In genomic region chr7:103748680-103749079, GRCh38 we compare ENCODE assay signal across 29 cellular contexts.
"Had no signal": no experiment of that assay in that cellular context is flagged by ENCODE, and none has a peak within 500 bp of the region (broad histone marks: within the 10 kb centered on the region; RNA-seq: fewer than 3 reads in every experiment).

No MANE protein-coding gene starts in this region.

- H3K9me3 Mint-ChIP-seq: stimulated activated effector memory CD8-positive, alpha-beta T cell treated with anti-CD3 and anti-CD28 coated beads, Interleukin-12 subunit alpha, Interleukin-12 subunit beta, amount 100 ng/mL, for 72 hours; stimulated activated memory B cell treated with anti-CD40 and anti-IgM and Interleukin-4, amounts not matched to agents 10 μg/mL and 1 μg/mL and 100 μg/mL, for 72 hours; stimulated activated naive B cell treated with anti-CD40 and anti-IgM and Interleukin-4, amounts not matched to agents 10 μg/mL and 1 μg/mL and 100 μg/mL, for 72 hours; stimulated activated naive CD8-positive, alpha-beta T cell treated with anti-CD3 and anti-CD28 coated beads, Interleukin-15, amount 100 ng/mL, for 72 hours; stimulated activated naive CD8-positive, alpha-beta T cell treated with anti-CD3 and anti-CD28 coated beads, Interleukin-15, Interleukin-2, amounts not matched to agents 100 ng/mL and 50 ng/mL, for 24 hours; type B pancreatic cell had no signal

- H3K27ac Mint-ChIP-seq: stimulated activated effector memory CD8-positive, alpha-beta T cell treated with anti-CD3 and anti-CD28 coated beads, Interleukin-12 subunit alpha, Interleukin-12 subunit beta, amount 100 ng/mL, for 72 hours; stimulated activated memory B cell treated with anti-CD40 and anti-IgM and Interleukin-4, amounts not matched to agents 10 μg/mL and 1 μg/mL and 100 μg/mL, for 72 hours; stimulated activated naive B cell treated with anti-CD40 and anti-IgM and Interleukin-4, amounts not matched to agents 10 μg/mL and 1 μg/mL and 100 μg/mL, for 72 hours; stimulated activated naive CD8-positive, alpha-beta T cell treated with anti-CD3 and anti-CD28 coated beads, Interleukin-15, amount 100 ng/mL, for 72 hours; stimulated activated naive CD8-positive, alpha-beta T cell treated with anti-CD3 and anti-CD28 coated beads, Interleukin-15, Interleukin-2, amounts not matched to agents 100 ng/mL and 50 ng/mL, for 24 hours; type B pancreatic cell had no signal

- H3K9me3 ChIP-seq: stomach, suprapubic skin, testis, thoracic aorta, thyroid gland, tibial artery, tibial nerve, transverse colon, upper lobe of left lung, upper lobe of right lung, uterus, vagina had no signal

- H3K27me3 Mint-ChIP-seq: stimulated activated memory B cell treated with anti-CD40 and anti-IgM and Interleukin-4, amounts not matched to agents 10 μg/mL and 1 μg/mL and 100 μg/mL, for 72 hours; stimulated activated naive B cell treated with anti-CD40 and anti-IgM and Interleukin-4, amounts not matched to agents 10 μg/mL and 1 μg/mL and 100 μg/mL, for 72 hours; stimulated activated naive CD8-positive, alpha-beta T cell treated with anti-CD3 and anti-CD28 coated beads, Interleukin-15, amount 100 ng/mL, for 72 hours; type B pancreatic cell had no signal

- H3K36me3 ChIP-seq: stomach, suprapubic skin, thoracic aorta, thyroid gland, tibial artery, tibial nerve, transverse colon, upper lobe of left lung, upper lobe of right lung, uterus, vagina had no signal

- H3K4me1 ChIP-seq: stomach, suprapubic skin, testis, thyroid gland, tibial artery, tibial nerve, transverse colon, upper lobe of left lung, upper lobe of right lung, uterus, vagina had no signal

- ATAC-seq: stimulated activated effector memory CD8-positive, alpha-beta T cell treated with anti-CD3 and anti-CD28 coated beads, Interleukin-12 subunit alpha, Interleukin-12 subunit beta, amount 100 ng/mL, for 72 hours; stimulated activated memory B cell treated with anti-CD40 and anti-IgM and Interleukin-4, amounts not matched to agents 10 μg/mL and 1 μg/mL and 100 μg/mL, for 72 hours; stimulated activated naive B cell treated with anti-CD40 and anti-IgM and Interleukin-4, amounts not matched to agents 10 μg/mL and 1 μg/mL and 100 μg/mL, for 72 hours; stimulated activated naive CD8-positive, alpha-beta T cell treated with anti-CD3 and anti-CD28 coated beads, Interleukin-15, amount 100 ng/mL, for 72 hours; stimulated activated naive CD8-positive, alpha-beta T cell treated with anti-CD3 and anti-CD28 coated beads, Interleukin-15, Interleukin-2, amounts not matched to agents 100 U/mL and 50 U/mL, for 24 hours; upper lobe of right lung had no signal

- FAIRE-seq: urothelium cell line had no signal

- H3K4me1 Mint-ChIP-seq: stimulated activated effector memory CD8-positive, alpha-beta T cell treated with anti-CD3 and anti-CD28 coated beads, Interleukin-12 subunit alpha, Interleukin-12 subunit beta, amount 100 ng/mL, for 72 hours; stimulated activated memory B cell treated with anti-CD40 and anti-IgM and Interleukin-4, amounts not matched to agents 10 μg/mL and 1 μg/mL and 100 μg/mL, for 72 hours; stimulated activated naive B cell treated with anti-CD40 and anti-IgM and Interleukin-4, amounts not matched to agents 10 μg/mL and 1 μg/mL and 100 μg/mL, for 72 hours; stimulated activated naive CD8-positive, alpha-beta T cell treated with anti-CD3 and anti-CD28 coated beads, Interleukin-15, amount 100 ng/mL, for 72 hours had no signal

- H3K4me3 Mint-ChIP-seq: stimulated activated effector memory CD8-positive, alpha-beta T cell treated with anti-CD3 and anti-CD28 coated beads, Interleukin-12 subunit alpha, Interleukin-12 subunit beta, amount 100 ng/mL, for 72 hours; stimulated activated memory B cell treated with anti-CD40 and anti-IgM and Interleukin-4, amounts not matched to agents 10 μg/mL and 1 μg/mL and 100 μg/mL, for 72 hours; stimulated activated naive B cell treated with anti-CD40 and anti-IgM and Interleukin-4, amounts not matched to agents 10 μg/mL and 1 μg/mL and 100 μg/mL, for 72 hours; stimulated activated naive CD8-positive, alpha-beta T cell treated with anti-CD3 and anti-CD28 coated beads, Interleukin-15, amount 100 ng/mL, for 72 hours; stimulated activated naive CD8-positive, alpha-beta T cell treated with anti-CD3 and anti-CD28 coated beads, Interleukin-15, Interleukin-2, amounts not matched to agents 100 ng/mL and 50 ng/mL, for 24 hours; type B pancreatic cell had no signal

- DNase-seq: stimulated activated CD4-positive, alpha-beta T cell treated with anti-CD3 and anti-CD28 coated beads, Interleukin-2, amount 100 ng/mL, for 48 hours; stimulated activated CD4-positive, alpha-beta T cell treated with anti-CD3 and anti-CD28 coated beads, Interleukin-4, amount 100 ng/mL, for 1 hour; stimulated activated CD4-positive, alpha-beta T cell treated with anti-CD3 and anti-CD28 coated beads, Interleukin-4, amount 100 ng/mL, for 24 hours; stimulated activated CD4-positive, alpha-beta T cell treated with anti-CD3 and anti-CD28 coated beads, Interleukin-4, amount 100 ng/mL, for 4 hours; stimulated activated CD8-positive, alpha-beta memory T cell treated with anti-CD3 and anti-CD28 coated beads, Interleukin-4, amount 100 ng/mL, for 48 hours; stimulated activated naive B cell treated with anti-CD40 and anti-IgM and Interleukin-4, amounts not matched to agents 10 μg/mL and 1 μg/mL and 100 μg/mL, for 72 hours; stimulated activated naive CD4-positive, alpha-beta T cell; stimulated activated naive CD4-positive, alpha-beta T cell treated with Interleukin-2 at 50 U/mL for 16 hours; stimulated activated naive CD8-positive, alpha-beta T cell treated with anti-CD3 and anti-CD28 coated beads, Interleukin-15, amount 100 ng/mL, for 72 hours; stimulated activated naive CD8-positive, alpha-beta T cell treated with anti-CD3 and anti-CD28 coated beads, Interleukin-15, Interleukin-2, amounts not matched to agents 100 U/mL and 50 U/mL, for 24 hours; stomach; substantia nigra; testis; thyroid gland; tibial artery; transverse colon; trophoblast cell; upper lobe of left lung; upper lobe of right lung; uterus had no signal

- H3K36me3 Mint-ChIP-seq: stimulated activated effector memory CD8-positive, alpha-beta T cell treated with anti-CD3 and anti-CD28 coated beads, Interleukin-12 subunit alpha, Interleukin-12 subunit beta, amount 100 ng/mL, for 72 hours; stimulated activated memory B cell treated with anti-CD40 and anti-IgM and Interleukin-4, amounts not matched to agents 10 μg/mL and 1 μg/mL and 100 μg/mL, for 72 hours; stimulated activated naive B cell treated with anti-CD40 and anti-IgM and Interleukin-4, amounts not matched to agents 10 μg/mL and 1 μg/mL and 100 μg/mL, for 72 hours; type B pancreatic cell had no signal

- H3K27ac ChIP-seq: stomach, suprapubic skin, testis, thoracic aorta, thyroid gland, tibial artery, tibial nerve, transverse colon, upper lobe of left lung, upper lobe of right lung, uterus, vagina had no signal

- H3K27me3 ChIP-seq: stomach, suprapubic skin, testis, thyroid gland, tibial artery, tibial nerve, transverse colon, upper lobe of left lung, upper lobe of right lung, uterus, vagina had no signal

- H3K4me3 ChIP-seq: stomach, suprapubic skin, testis, thoracic aorta, thyroid gland, tibial artery, tibial nerve, transverse colon, upper lobe of left lung, upper lobe of right lung, uterus, vagina had no signal
